Comparison of ENCODE assay signal across 21 cellular contexts in the genomic region with DNA sequence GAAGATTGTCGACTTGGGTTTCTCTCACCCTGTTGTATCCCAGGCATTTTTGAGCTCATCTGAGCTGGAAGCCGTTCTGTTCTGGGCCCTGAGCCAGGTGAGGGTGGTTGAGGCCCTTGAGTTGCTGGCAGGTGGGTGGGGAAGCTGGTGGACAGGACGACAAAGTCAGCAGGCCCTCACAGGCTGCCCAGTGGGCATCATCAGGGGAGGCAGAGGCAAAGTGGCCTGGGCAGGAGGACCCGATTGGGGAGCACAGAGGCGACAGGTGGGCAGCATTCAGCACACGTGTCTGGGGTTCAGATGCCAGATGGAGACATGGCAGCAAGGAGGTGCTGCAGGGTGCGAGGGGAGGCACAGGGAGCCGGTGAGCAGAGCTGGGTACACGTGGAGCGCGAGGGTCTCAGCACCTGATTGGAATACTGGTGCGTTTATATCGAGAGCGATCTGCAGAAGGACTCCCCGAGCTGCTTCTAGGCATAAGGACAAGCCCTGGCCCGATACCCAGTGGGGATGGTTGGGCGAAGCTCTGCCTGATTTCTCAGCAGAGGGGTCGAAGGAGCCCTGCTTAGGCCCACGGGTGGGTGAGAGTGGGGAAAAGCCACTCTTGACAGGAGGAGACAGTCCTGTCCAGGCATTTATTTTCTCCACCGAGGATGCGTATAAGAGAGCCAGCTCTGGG. TPM values are rescaled to one million over a fixed set of nuclear protein-coding genes. Genes with fewer than 3 reads are reported as not detected.
DNase-seq lines count a peak whose midpoint lies in the region; ATAC-seq, FAIRE-seq and TF ChIP-seq lines count a peak whose summit lies in the region.
"Had no signal": no experiment of that assay in that cellular context is flagged by ENCODE, and none has a peak within 500 bp of the region (broad histone marks: within the 10 kb centered on the region; RNA-seq: fewer than 3 reads in every experiment).

No MANE protein-coding gene starts in this region.

- H3K4me1 ChIP-seq in HepG2 (ENCODE audit: insufficient read depth, low read length) = peaks cover 19% of the 10 kb centered on the region
- no peaks in the 10 kb centered on the region for H3K4me1 ChIP-seq in right lobe of liver
- H3K4me1 ChIP-seq in H1 (replicated peaks in 1 of 4; ENCODE audit: control insufficient read depth in 3 of 4, insufficient read depth in 4 of 4, low read length in 3 of 4) = peaks cover 2 to 5% (median 4%) of the 10 kb centered on the region in 4 experiments; a peak in 5 of 7 replicates
- H3K4me1 ChIP-seq in prostate gland (replicated peaks) = no peaks in the 10 kb centered on the region

- no peaks in the 10 kb centered on the region for H3K79me1 ChIP-seq in H1 (ENCODE audit: low read depth, low read length)

- TF ChIP-seq EP300 in HepG2 (IDR thresholded peaks at IDR 0.05; ENCODE audit: low read depth in 2 of 2, low read length in 2 of 2) = no peak
- no peak for TF ChIP-seq EP300 in HepG2 (CRISPR knock-in tag; IDR thresholded peaks at IDR 0.05; ENCODE audit: borderline replicate concordance)
- TF ChIP-seq EP300 in H1 (IDR thresholded peaks at IDR 0.05; ENCODE audit: borderline replicate concordance in 1 of 2, low read depth in 2 of 2, low read length in 2 of 2) = no peak

- H3K56ac ChIP-seq in H1 (replicated peaks; ENCODE audit: insufficient read length, low read depth, low read length) = no peak overlapping the region

- peak overlapping the region; percentile 48 for H4K91ac ChIP-seq in H1 (replicated peaks; ENCODE audit: insufficient read length, low read length)

- H2BK12ac ChIP-seq in H1 (ENCODE audit: low read depth, low read length) = 0 out of 2 replicates have a peak overlapping the region, but pooled peaks have one; percentile 60

- FAIRE-seq in HepG2 (lab: Jason Lieb, UNC) (no peak), H1 (lab: Jason Lieb, UNC) (no peak)
- FAIRE-seq: small intestine, TTC549 had no signal

- peak overlapping the region; percentile 48; the same call in 1 of the 2 replicates for H3K18ac ChIP-seq in H1 (ENCODE audit: extremely low read depth, low read length)

- peak; percentile 17 for DNase-seq in NCI-H2171 treated with DMSO at 0.1 percent for 48 hours (lab: John Stamatoyannopoulos, UW)
- DNase-seq in NCI-H2171 (lab: John Stamatoyannopoulos, UW) = no peak
- DNase-seq in HepG2 (ENCODE audit: low spot score) = no peak
- no peak for DNase-seq in right lobe of liver
- no peak for DNase-seq in H1 (ENCODE audit: low read depth in 1 of 2, low spot score in 2 of 2)
- no peak for DNase-seq in prostate gland (ENCODE audit: low spot score)
- DNase-seq in NK-92 treated with Interleukin-12 subunit alpha and Interleukin-12 subunit beta, amount 100 ng/mL, for 24 hours (lab: John Stamatoyannopoulos, UW) = no peak
- DNase-seq in activated gamma-delta T cell treated with Interleukin-2 at 50 U/mL for 16 hours = no peak
- DNase-seq: 8988T, amniotic stem cell, immature natural killer cell, IMR-90, mesenchymal stem cell, NCI-H2107, SHP77 treated with DMSO at 0.1 percent for 48 hours, small intestine, stomach had no signal

- H2BK15ac ChIP-seq in H1 (ENCODE audit: low read length) = peak overlapping the region; percentile 98; the same call in 1 of the 2 replicates

- no peak overlapping the region for H2AK5ac ChIP-seq in H1 (ENCODE audit: low read depth, low read length)

- peak overlapping the region; percentile 32 for H3K4ac ChIP-seq in H1 (replicated peaks; ENCODE audit: insufficient read length, low read depth, low read length)

- H3K79me2 ChIP-seq in HepG2 (ENCODE audit: insufficient read depth, low read length) (no peaks in the 10 kb centered on the region), H1 (ENCODE audit: control insufficient read depth in 1 of 2, insufficient read depth in 2 of 2, low read length in 2 of 2) (no peaks in the 10 kb centered on the region)

- H4K8ac ChIP-seq in H1 (ENCODE audit: extremely low read depth, insufficient read depth, low read length) = peak overlapping the region; percentile 86

- H4K5ac ChIP-seq in H1 (ENCODE audit: insufficient read length, low read depth, low read length) = no peak overlapping the region

- H3K36me3 ChIP-seq in HepG2 (replicated peaks in 1 of 2; ENCODE audit: control insufficient read depth in 1 of 2, insufficient read depth in 2 of 2, low read length in 2 of 2) = no peaks in the 10 kb centered on the region
- H3K36me3 ChIP-seq in right lobe of liver = no peaks in the 10 kb centered on the region
- no peaks in the 10 kb centered on the region for H3K36me3 ChIP-seq in H1 (ENCODE audit: control insufficient read depth in 2 of 4, insufficient read depth in 4 of 4, low read length in 3 of 4)
- no peaks in the 10 kb centered on the region for H3K36me3 ChIP-seq in prostate gland

- H4K20me1 ChIP-seq in HepG2 (ENCODE audit: insufficient read depth, low read length) (no peaks in the 10 kb centered on the region), H1 (replicated peaks in 1 of 2; ENCODE audit: control insufficient read depth in 1 of 2, insufficient read depth in 2 of 2, low read length in 2 of 2) (no peaks in the 10 kb centered on the region)

- H3K23ac ChIP-seq in H1 (ENCODE audit: insufficient read length) = no peak overlapping the region

- 0 out of 2 replicates have a peak overlapping the region, but pooled peaks have one; percentile 61 for H2BK20ac ChIP-seq in H1 (ENCODE audit: low read length)

- intact Hi-C loops in HepG2 (cut with micrococcal nuclease; ENCODE audit: unreplicated experiment) = no loop called here
- intact Hi-C loops in right lobe of liver (cut with DNase I) = loop anchor here in 1 of 2 donors (10.0 kb wide), 2 partner anchors 85 to 295 kb away; a partner anchor contains a TSS
- intact Hi-C loops in prostate gland (cut with DNase I) = loop anchor here (10.0 kb wide), 2 partner anchors 85 to 155 kb away; a partner anchor contains a TSS

- H3K27me3 ChIP-seq in HepG2 (ENCODE audit: control insufficient read depth in 1 of 2, insufficient read depth in 2 of 2, low read length in 2 of 2) (no peaks in the 10 kb centered on the region), right lobe of liver (no peaks in the 10 kb centered on the region), H1 (replicated peaks in 1 of 4; ENCODE audit: control insufficient read depth in 3 of 4, extremely low read depth in 1 of 4, insufficient read depth in 3 of 4, low read length in 3 of 4) (no peaks in the 10 kb centered on the region), prostate gland (replicated peaks; ENCODE audit: insufficient read depth) (no peaks in the 10 kb centered on the region)
- H3K27me3 ChIP-seq: neutrophil, stomach had no signal

- CTCF ChIA-PET in HepG2 (lab: Yijun Ruan, JAX; ENCODE audit: low intra/inter-chr PET ratio, low total read pairs) (no interaction called here), H1 (lab: Charles Lee; ENCODE audit: partially characterized antibody) (interaction anchor here (0.6 to 2.6 kb wide), 8 partner anchors 16 to 290 kb away, joined by 3 to 8 read pairs (median 3); no protein-coding TSS in a partner anchor)

- no peak overlapping the region for H2BK120ac ChIP-seq in H1 (replicated peaks; ENCODE audit: low read depth, low read length)

- H2BK5ac ChIP-seq in H1 (ENCODE audit: low read depth, low read length) = no peak overlapping the region; the same call in 1 of the 2 replicates

- 83% methylated on average over 18 of the region's 21 CpGs for whole genome bisulfite sequencing in HepG2 (ENCODE audit: low lambda C conversion rate)
- 84% methylated on average over 10 of the region's 21 CpGs for WGBS in right lobe of liver (ENCODE audit: insufficient coverage, low coverage, low lambda C conversion rate, missing lambda C conversion rate)
- 87% methylated on average over 21 of the region's 21 CpGs; no CpG with 5 or more reads in 1 of the 2 experiments for WGBS in H1 (ENCODE audit: extremely low coverage in 1 of 2, insufficient coverage in 1 of 2, insufficient read length in 1 of 2, insufficient replicate concordance in 2 of 2, low coverage in 1 of 2, low lambda C conversion rate in 2 of 2, missing lambda C conversion rate in 1 of 2), 2 experiments
- 79% methylated on average over 21 of the region's 21 CpGs for WGBS in prostate gland

- POLR2A ChIA-PET in HepG2 (lab: Yijun Ruan, JAX) = no interaction called here
- POLR2A ChIA-PET in H1 (lab: Charles Lee; ENCODE audit: partially characterized antibody) = interaction anchor here (1.4 kb wide), 1 partner anchor 86 kb away, joined by 4 read pairs; no protein-coding TSS in a partner anchor

- H3K9me3 ChIP-seq in HepG2 (ENCODE audit: low read length) (no peaks in the 10 kb centered on the region), right lobe of liver (no peaks in the 10 kb centered on the region), H1 (ENCODE audit: insufficient read depth in 2 of 2, low read depth in 1 of 2, low read length in 1 of 2) (no peaks in the 10 kb centered on the region), prostate gland (no peaks in the 10 kb centered on the region)
- H3K9me3 ChIP-seq: stomach had no signal

- TF ChIP-seq POLR2A in HepG2 (IDR thresholded peaks at IDR 0.05; ENCODE audit: insufficient read depth in 1 of 2, low read depth in 2 of 2, low read length in 2 of 2) (no peak), right lobe of liver (IDR thresholded peaks at IDR 0.05) (no peak), H1 (IDR thresholded peaks at IDR 0.05; ENCODE audit: control extremely low read depth in 1 of 2, low read depth in 2 of 2, low read length in 2 of 2) (no peak), prostate gland (IDR thresholded peaks at IDR 0.05) (no peak)

- no peak overlapping the region for H3K27ac ChIP-seq in HepG2 (ENCODE audit: extremely low read length, insufficient read depth, low read length)
- no peak overlapping the region for H3K27ac ChIP-seq in right lobe of liver
- H3K27ac ChIP-seq in H1 (ENCODE audit: low read depth, low read length) = no peak overlapping the region
- no peak overlapping the region for H3K27ac ChIP-seq in prostate gland
- H3K27ac ChIP-seq: neutrophil, stomach had no signal

- TF ChIP-seq CTCF in HepG2 (CRISPR knock-in tag; IDR thresholded peaks at IDR 0.05) (no peak), right lobe of liver (IDR thresholded peaks at IDR 0.05) (no peak), H1 (IDR thresholded peaks at IDR 0.05; ENCODE audit: control extremely low read depth in 1 of 3, insufficient read depth in 1 of 3, low read depth in 1 of 3, low read length in 3 of 3) (no peak), prostate gland (IDR thresholded peaks at IDR 0.05) (no peak)

- H3K23me2 ChIP-seq in H1 (ENCODE audit: low read depth, low read length) = no peaks in the 10 kb centered on the region

- no peak overlapping the region for H3K4me3 ChIP-seq in HepG2 (replicated peaks in 1 of 3; ENCODE audit: insufficient read depth in 1 of 3, low read depth in 2 of 3, low read length in 3 of 3)
- H3K4me3 ChIP-seq in right lobe of liver = no peak overlapping the region
- no peak overlapping the region for H3K4me3 ChIP-seq in H1 (ENCODE audit: extremely low read depth in 1 of 4, insufficient read depth in 2 of 4, low read depth in 3 of 4, low read length in 4 of 4)
- H3K4me3 ChIP-seq in prostate gland = no peak overlapping the region
- H3K4me3 ChIP-seq: stomach had no signal

- H2AFZ ChIP-seq in HepG2 (ENCODE audit: low read length) (no peak overlapping the region), H1 (ENCODE audit: low read length) (no peak overlapping the region)

- no peak overlapping the region for H3K14ac ChIP-seq in H1 (ENCODE audit: insufficient read length)

- H3K9ac ChIP-seq in HepG2 (ENCODE audit: insufficient read depth, low read depth, low read length) (no peak overlapping the region), H1 (replicated peaks in 1 of 4; ENCODE audit: extremely low read depth in 1 of 4, low read depth in 3 of 4, low read length in 3 of 4) (no peak overlapping the region)

- H3K4me2 ChIP-seq in HepG2 (ENCODE audit: low read depth, low read length) (no peak overlapping the region), H1 (ENCODE audit: insufficient read depth in 1 of 2, low read depth in 2 of 2, low read length in 2 of 2) (no peak overlapping the region)

- in situ Hi-C loops in HepG2 (cut with HindIII; ENCODE audit: extremely low pct_ligation_motif_present, low pct_unique_long_range_greater_than_20kb) = no loop called here

- TF ChIP-seq RAD21 in HepG2 (CRISPR knock-in tag; IDR thresholded peaks at IDR 0.05) (no peak), H1 (IDR thresholded peaks at IDR 0.05 in 1 of 2, conservative IDR thresholded peaks at IDR 0.05 in 1 of 2; ENCODE audit: low read depth in 2 of 2, low read length in 2 of 2) (no peak)

- no TSS peak for BruUV-seq in HepG2 (replicated peaks; lab: Mats Ljungman, UMichigan)

- ATAC-seq in HepG2 = no peak
- ATAC-seq in right lobe of liver = no peak
- ATAC-seq: HCT116 had no signal

RNA-seq across cellular contexts. Expression of a gene that starts 49.0 kb away (rescaled TPM):
- total RNA-seq in HepG2 (2016; rRNA removed; fragmentation: Illumina TruSeq; extraction: Trizol) = 6.0 and 7.0 TPM in 2 replicates
- 10.2 and 12.4 TPM in 2 replicates for total RNA-seq in HepG2 (2016; cell fraction: cytosol; rRNA removed; fragmentation: Illumina TruSeq; extraction: Trizol; ENCODE audit: low read depth)
- 6.3 and 8.8 TPM in 2 replicates for total RNA-seq in HepG2 (2016; cell fraction: insoluble cytoplasmic fraction; rRNA removed; fragmentation: Illumina TruSeq; extraction: Trizol)
- total RNA-seq in HepG2 (2016; cell fraction: membrane; rRNA removed; fragmentation: Illumina TruSeq; extraction: Trizol) = 10.0 and 14.6 TPM in 2 replicates
- 4.9 and 5.2 TPM in 2 replicates for total RNA-seq in HepG2 (2016; cell fraction: nucleus; rRNA removed; fragmentation: Illumina TruSeq; extraction: Trizol)
- 9.1 and 11.7 TPM in 2 replicates for polyA plus RNA-seq in HepG2 (2011; rRNA removed)
- 6.2 and 9.7 TPM in 2 replicates for polyA plus RNA-seq in HepG2 (2011; cell fraction: cytosol; rRNA removed)
- polyA plus RNA-seq in HepG2 (2011; cell fraction: nucleus; rRNA removed) = 4.6 and 5.9 TPM in 2 replicates
- polyA plus RNA-seq in HepG2 (2012) = 4.2 and 5.4 TPM in 2 replicates
- polyA plus RNA-seq in HepG2 (2016; cell fraction: cytosol; fragmentation: Illumina TruSeq; extraction: Trizol; ENCODE audit: low read depth) = 12.5 and 16.5 TPM in 2 replicates
- polyA plus RNA-seq in HepG2 (2016; cell fraction: insoluble cytoplasmic fraction; fragmentation: Illumina TruSeq; extraction: Trizol; ENCODE audit: low read depth) = 5.3 and 7.1 TPM in 2 replicates
- polyA plus RNA-seq in HepG2 (2016; cell fraction: membrane; fragmentation: Illumina TruSeq; extraction: Trizol; ENCODE audit: low read depth) = 12.6 and 14.6 TPM in 2 replicates
- polyA plus RNA-seq in HepG2 (2016; cell fraction: nucleus; fragmentation: Illumina TruSeq; extraction: Trizol; ENCODE audit: insufficient read depth, low read depth) = 9.7 and 10.7 TPM in 2 replicates
- polyA minus RNA-seq in HepG2 (2011; rRNA and poly(A)+ RNA removed; ENCODE audit: low replicate concordance) = 7.9 TPM in 1 of 2 replicates, not detected in the other
- 1.8 and 2.8 TPM in 2 replicates for polyA minus RNA-seq in HepG2 (2011; cell fraction: cytosol; rRNA and poly(A)+ RNA removed)
- polyA minus RNA-seq in HepG2 (2011; cell fraction: nucleus; rRNA and poly(A)+ RNA removed) = 0.90 and 0.99 TPM in 2 replicates
- 10 to 100 TPM in 4 of 6 experiments, 1 to 10 TPM in 2; 6.5 to 51.5 (median 31.2) TPM for total RNA-seq in right lobe of liver
- total RNA-seq in H1 (2021; fragmentation: NEBNext Ultra II Directional; extraction: Animal tissue kit (Norgen Biotek cat#: 25700)) = 5.5 and 6.2 TPM in 2 replicates
- 35.4 and 36.0 TPM in 2 replicates for polyA plus RNA-seq in H1 (2011; rRNA removed)
- 22.6 TPM for polyA plus RNA-seq in H1 (2011; cell fraction: cytosol; rRNA removed)
- polyA plus RNA-seq in H1 (2011; cell fraction: nucleus; rRNA removed) = 16.8 TPM
- 6.3 to 11.3 TPM (median 8.3 TPM) in 4 replicates for polyA plus RNA-seq in H1 (2012, experiment 1 of 2)
- polyA plus RNA-seq in H1 (2012, experiment 2 of 2) = 10.7 TPM
- polyA plus RNA-seq in H1 (2013, experiment 1 of 2) = 8.2 TPM
- 9.4 TPM for polyA plus RNA-seq in H1 (2013, experiment 2 of 2)
- 5.2 and 7.2 TPM in 2 replicates for polyA minus RNA-seq in H1 (2011; rRNA and poly(A)+ RNA removed)
- 8.8 TPM for polyA minus RNA-seq in H1 (2011; cell fraction: cytosol; rRNA and poly(A)+ RNA removed)
- 7.3 TPM for polyA minus RNA-seq in H1 (2011; cell fraction: nucleus; rRNA and poly(A)+ RNA removed)
- total RNA-seq in prostate gland = 100 to 1,000 TPM in 1 of 2 donors, 1 to 10 TPM in 1; 2.2 to 471 TPM
- total RNA-seq: glomerular endothelial cell had no signal
